ENCODE assay signal across 21 cellular contexts in the genomic region with DNA sequence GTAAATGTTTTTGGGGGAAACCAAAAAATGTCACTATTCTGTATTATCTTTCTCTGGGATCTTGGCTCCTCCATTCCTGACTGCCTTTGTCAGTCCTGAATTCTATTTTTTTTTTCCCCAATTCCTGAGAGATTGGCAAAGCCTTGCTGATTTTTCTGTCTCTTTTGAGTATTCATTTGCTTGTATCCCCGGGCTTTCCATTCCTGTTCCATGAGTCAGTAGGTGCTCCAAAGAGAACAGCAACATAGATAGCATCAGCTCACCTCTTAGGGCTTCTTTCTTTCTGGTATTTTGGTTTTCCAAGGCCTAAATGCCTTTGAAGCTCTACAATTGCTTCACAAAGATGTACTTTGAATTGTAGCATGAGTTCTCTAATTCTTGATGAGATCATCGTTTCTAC.
"Had no signal": no experiment of that assay in that cellular context is flagged by ENCODE, and none has a peak within 500 bp of the region (broad histone marks: within the 10 kb centered on the region; RNA-seq: fewer than 3 reads in every experiment).

No MANE protein-coding gene starts in this region.

- H3K27ac ChIP-seq: lower lobe of right lung, spleen, upper lobe of right lung, VCaP had no signal

- ATAC-seq: activated CD8-positive, alpha-beta memory T cell treated with anti-CD3 and anti-CD28 coated beads, Interleukin-2, amount 10 ng/mL, durations not matched to agents 7 days and 5 days; activated CD8-positive, alpha-beta T cell treated with anti-CD3 and anti-CD28 coated beads for 36 hours; esophagus mucosa; lower lobe of right lung; natural killer cell; upper lobe of right lung had no signal

- DNase-seq: activated CD4-positive, alpha-beta T cell treated with anti-CD3 and anti-CD28 coated beads, Interleukin-2, amount 10 ng/mL, durations not matched to agents 7 days and 5 days; activated CD4-positive, CD25-positive, alpha-beta regulatory T cell treated with anti-CD3 and anti-CD28 coated beads, Interleukin-2, amount 50 U/mL, for 72 hours; activated CD8-positive, alpha-beta memory T cell treated with anti-CD3 and anti-CD28 coated beads, Interleukin-2, amount 10 ng/mL, durations not matched to agents 7 days and 5 days; activated CD8-positive, alpha-beta T cell treated with anti-CD3 and anti-CD28 coated beads for 36 hours; activated gamma-delta T cell; activated naive CD4-positive, alpha-beta T cell treated with anti-CD3 and anti-CD28 coated beads, Interleukin-2, amount 50 U/mL, for 16 hours; activated T-cell treated with anti-CD3 and anti-CD28 coated beads for 4 hours; anterior cingulate cortex; caudate nucleus; dermis blood vessel endothelial cell; effector memory CD4-positive, alpha-beta T cell; foreskin melanocyte; lower lobe of right lung; natural killer cell; spleen; stimulated activated CD4-positive, alpha-beta T cell treated with anti-CD3 and anti-CD28 coated beads, Interleukin-4, amount 100 ng/mL, for 24 hours; stimulated activated naive CD4-positive, alpha-beta T cell treated with Interleukin-2 at 50 U/mL for 16 hours; upper lobe of right lung had no signal

- H3K4me1 ChIP-seq: lower lobe of right lung, spleen, upper lobe of right lung had no signal

- H3K9me3 ChIP-seq: upper lobe of right lung had no signal

- H3K36me3 ChIP-seq: lower lobe of right lung, spleen, upper lobe of right lung had no signal

- H3K4me3 ChIP-seq: lower lobe of right lung, spleen, upper lobe of right lung had no signal

- FAIRE-seq: islet of Langerhans had no signal

- H3K27me3 ChIP-seq: spleen, upper lobe of right lung had no signal
